Comparison of ENCODE assay signal across 1 cellular context in the genomic region with DNA sequence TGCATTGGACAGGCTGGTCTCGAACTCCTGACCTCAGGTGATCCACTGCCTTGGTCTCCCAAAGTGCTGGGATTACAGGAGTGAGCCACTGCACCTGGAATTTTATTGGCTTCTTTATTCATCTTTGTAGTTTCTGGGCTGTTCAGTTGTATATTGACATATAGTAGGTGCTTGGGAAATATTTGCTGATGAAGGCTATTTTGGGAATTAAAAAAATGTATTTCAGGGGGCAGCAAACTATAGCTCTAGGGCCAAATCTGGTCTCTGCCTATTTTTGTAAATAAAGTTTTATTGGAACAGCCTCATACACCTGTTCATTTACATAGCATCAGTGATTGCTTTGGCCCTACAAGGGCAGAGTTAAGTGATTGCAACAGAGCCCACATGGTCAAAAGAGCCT.
A peak's percentile ranks its signal among the peaks of the same experiment; 100 is the strongest.
TF ChIP-seq lines count a peak whose summit lies in the region.
"Not testable (repeated sequence)": the region's sequence is repeated elsewhere in the genome, so short reads cannot be mapped to it uniquely, and the experiment has no call there.

No MANE protein-coding gene starts in this region.

TF ChIP-seq in K562, 482 proteins besides CTCF, POLR2A, EP300 and RAD21:
- TF ChIP-seq ZBTB40 (IDR thresholded peaks at IDR 0.05), result peak; percentile 59
- TF ChIP-seq ZBTB40 (CRISPR knock-in tag; IDR thresholded peaks at IDR 0.05), result not testable (repeated sequence)
